Comparison of ENCODE assay signal across 9 cellular contexts in genomic region chr1:73333847-73334503, GRCh38.
"Had no signal": no experiment of that assay in that cellular context is flagged by ENCODE, and none has a peak within 500 bp of the region (broad histone marks: within the 10 kb centered on the region; RNA-seq: fewer than 3 reads in every experiment).

No MANE protein-coding gene starts in this region.

- DNase-seq: H9, HCEC 1CT, KBM-7 had no signal

- H3K27ac ChIP-seq: HL-60 had no signal

- H3K4me2 ChIP-seq: GM23338 had no signal

- H3K4me1 Mint-ChIP-seq: GM23338, H9 had no signal

- H2AFZ ChIP-seq: GM23338 had no signal

- H3K4me3 Mint-ChIP-seq: GM23338, H9, IgD-negative memory B cell had no signal

- H3K4me3 ChIP-seq: GM23338 had no signal

- ATAC-seq: GM23338 had no signal

- H3K27me3 Mint-ChIP-seq: IgD-negative memory B cell had no signal

- FAIRE-seq: H1, H54, HTR-8/SVneo had no signal

- H3K27ac Mint-ChIP-seq: GM23338, H9, IgD-negative memory B cell had no signal
